In genomic region chr6:142942805-142943227, GRCh38 we compare ENCODE assay signal across 8 cellular contexts. TPM values are rescaled to one million over a fixed set of nuclear protein-coding genes. Genes with fewer than 3 reads are reported as not detected.
A peak's percentile ranks its signal among the peaks of the same experiment; 100 is the strongest.
DNase-seq lines count a peak whose midpoint lies in the region; ATAC-seq and TF ChIP-seq lines count a peak whose summit lies in the region.

No MANE protein-coding gene starts in this region.

- 71 to 75% methylated on average over 3 of the region's 3 CpGs for WGBS in GM23248 (ENCODE audit: low coverage in 1 of 2, low lambda C conversion rate in 2 of 2, missing lambda C conversion rate in 2 of 2), 2 experiments

- DNase-seq in GM23248 (peak; percentile 62), fibroblast of pulmonary artery (ENCODE audit: low read depth) (peak; percentile 75), substantia nigra (lab: John Stamatoyannopoulos, UW) (no peak)
- DNase-seq in stimulated activated effector memory CD8-positive, alpha-beta T cell treated with anti-CD3 and anti-CD28 coated beads, Interleukin-12 subunit alpha, Interleukin-12 subunit beta, amount 100 ng/mL, for 72 hours (ENCODE audit: low spot score in 2 of 2) = no peak
- no peak for DNase-seq in activated CD4-positive, alpha-beta T cell treated with anti-CD3 and anti-CD28 coated beads for 1 hour

- H4K20me1 ChIP-seq in BLaER1 (peaks cover 9% of the 10 kb centered on the region; the same call in 1 of the 2 replicates), GM23248 (ENCODE audit: insufficient read depth) (peaks cover 5% of the 10 kb centered on the region; the same call in 1 of the 2 replicates)

- H3K9me3 ChIP-seq in BLaER1 = no peaks in the 10 kb centered on the region
- no peaks in the 10 kb centered on the region for H3K9me3 ChIP-seq in GM23248 (ENCODE audit: low read depth)

- H3K4me1 Mint-ChIP-seq in T-helper 1 cell treated with Interleukin-12 subunit alpha and Interleukin-12 subunit beta and Interleukin-4 antibody, amounts not matched to agents 30 μg/mL and 1 μg/mL, for 36 hours (ENCODE audit: low read depth) = peaks cover 56% of the 10 kb centered on the region
- peaks cover 65% of the 10 kb centered on the region for H3K4me1 Mint-ChIP-seq in stimulated activated effector memory CD8-positive, alpha-beta T cell treated with anti-CD3 and anti-CD28 coated beads, Interleukin-12 subunit alpha, Interleukin-12 subunit beta, amount 100 ng/mL, for 72 hours

- peak; percentile 43 for TF ChIP-seq CTCF in fibroblast of pulmonary artery (IDR thresholded peaks at IDR 0.05; ENCODE audit: low read length, missing control alignments)

- H3K4me1 ChIP-seq in BLaER1 (peaks cover 63% of the 10 kb centered on the region), GM23248 (ENCODE audit: insufficient read depth) (peaks cover 58% of the 10 kb centered on the region)

- peak overlapping the region; percentile 100 for H3K27ac Mint-ChIP-seq in T-helper 1 cell treated with Interleukin-12 subunit alpha and Interleukin-12 subunit beta and Interleukin-4 antibody, amounts not matched to agents 30 μg/mL and 1 μg/mL, for 36 hours
- H3K27ac Mint-ChIP-seq in stimulated activated effector memory CD8-positive, alpha-beta T cell treated with anti-CD3 and anti-CD28 coated beads, Interleukin-12 subunit alpha, Interleukin-12 subunit beta, amount 100 ng/mL, for 72 hours = peak overlapping the region; percentile 99

- no peaks in the 10 kb centered on the region for H3K27me3 Mint-ChIP-seq in T-helper 1 cell treated with Interleukin-12 subunit alpha and Interleukin-12 subunit beta and Interleukin-4 antibody, amounts not matched to agents 30 μg/mL and 1 μg/mL, for 36 hours (ENCODE audit: low read depth)

- H3K27me3 ChIP-seq in BLaER1 (no peaks in the 10 kb centered on the region), GM23248 (replicated peaks; ENCODE audit: insufficient read depth) (no peaks in the 10 kb centered on the region)

- ATAC-seq in stimulated activated effector memory CD8-positive, alpha-beta T cell treated with anti-CD3 and anti-CD28 coated beads, Interleukin-12 subunit alpha, Interleukin-12 subunit beta, amount 100 ng/mL, for 72 hours = no peak
- ATAC-seq in GM18505 (IDR thresholded peaks at IDR 0.05; ENCODE audit: unreplicated experiment) = no peak

- H3K9me2 ChIP-seq in GM23248 (ENCODE audit: insufficient read depth) = no peaks in the 10 kb centered on the region

- H2AFZ ChIP-seq in GM23248 = no peak overlapping the region

- H3K4me2 ChIP-seq in BLaER1 = peak overlapping the region; percentile 87
- H3K4me2 ChIP-seq in GM23248 (ENCODE audit: unreplicated experiment) = peak overlapping the region; percentile 96

- H3K9ac ChIP-seq in BLaER1 (peak overlapping the region; percentile 97; the same call in 1 of the 2 replicates), GM23248 (peak overlapping the region; percentile 99)

- 0 out of 2 replicates have a peak, but pooled peaks cover under 1% of the 10 kb centered on the region for H3K36me3 ChIP-seq in BLaER1
- H3K36me3 ChIP-seq in GM23248 (ENCODE audit: low read depth) = no peaks in the 10 kb centered on the region; the same call in 1 of the 2 replicates

- in situ Hi-C loops in GM23248 (cut with MboI) = loop anchor here (10.0 kb wide), 1 partner anchor 248 kb away; no protein-coding TSS in a partner anchor

- no peaks in the 10 kb centered on the region for H3K9me3 Mint-ChIP-seq in T-helper 1 cell treated with Interleukin-12 subunit alpha and Interleukin-12 subunit beta and Interleukin-4 antibody, amounts not matched to agents 30 μg/mL and 1 μg/mL, for 36 hours
- no peaks in the 10 kb centered on the region for H3K9me3 Mint-ChIP-seq in stimulated activated effector memory CD8-positive, alpha-beta T cell treated with anti-CD3 and anti-CD28 coated beads, Interleukin-12 subunit alpha, Interleukin-12 subunit beta, amount 100 ng/mL, for 72 hours

- H3K27ac ChIP-seq in BLaER1 = peak overlapping the region; percentile 99
- peak overlapping the region; percentile 97 for H3K27ac ChIP-seq in GM23248
- H3K27ac ChIP-seq in substantia nigra (ENCODE audit: low read depth, low read length, poor library complexity, severe bottlenecking) = no peak overlapping the region

- H3F3A ChIP-seq in GM23248 (ENCODE audit: insufficient read depth) = peaks cover 14% of the 10 kb centered on the region

- peaks cover 2% of the 10 kb centered on the region for H3K36me3 Mint-ChIP-seq in T-helper 1 cell treated with Interleukin-12 subunit alpha and Interleukin-12 subunit beta and Interleukin-4 antibody, amounts not matched to agents 30 μg/mL and 1 μg/mL, for 36 hours (ENCODE audit: low read depth)
- peaks cover 60% of the 10 kb centered on the region for H3K36me3 Mint-ChIP-seq in stimulated activated effector memory CD8-positive, alpha-beta T cell treated with anti-CD3 and anti-CD28 coated beads, Interleukin-12 subunit alpha, Interleukin-12 subunit beta, amount 100 ng/mL, for 72 hours

- no peak for TF ChIP-seq POLR2A in GM18505 (IDR thresholded peaks at IDR 0.05; ENCODE audit: borderline replicate concordance, extremely low read depth, insufficient read depth, insufficient read length)

- peaks cover 78% of the 10 kb centered on the region for H3K79me2 ChIP-seq in GM23248 (ENCODE audit: insufficient read depth)

- H3K4me3 Mint-ChIP-seq in T-helper 1 cell treated with Interleukin-12 subunit alpha and Interleukin-12 subunit beta and Interleukin-4 antibody, amounts not matched to agents 30 μg/mL and 1 μg/mL, for 36 hours = peak overlapping the region; percentile 99
- H3K4me3 Mint-ChIP-seq in stimulated activated effector memory CD8-positive, alpha-beta T cell treated with anti-CD3 and anti-CD28 coated beads, Interleukin-12 subunit alpha, Interleukin-12 subunit beta, amount 100 ng/mL, for 72 hours = peak overlapping the region; percentile 97

- H3K4me3 ChIP-seq in BLaER1 = peak overlapping the region; percentile 94
- H3K4me3 ChIP-seq in GM23248 = peak overlapping the region; percentile 94
- no peak overlapping the region for H3K4me3 ChIP-seq in fibroblast of pulmonary artery (replicated peaks; ENCODE audit: low read depth, low read length)

RNA-seq across cellular contexts. Expression of gene HIVEP2, which starts 2.2 kb away (rescaled TPM):
- total RNA-seq in GM23248 (2014; rRNA removed; shearing (Covaris generic)) = 15.0 and 21.0 TPM in 2 replicates
- 6.8 and 8.3 TPM in 2 replicates for polyA plus RNA-seq in GM23248 (2016; fragmentation: Nextera tagmentation; extraction: Ambion mirVana)

Comparison
In these comparisons a context has a peak if more than half of its experiments do, and no peak if none do; other contexts are left out.
1. DNase-seq: peak in GM23248 (single experiment) and fibroblast of pulmonary artery (single experiment); none in stimulated activated effector memory CD8-positive, alpha-beta T cell treated with anti-CD3 and anti-CD28 coated beads, Interleukin-12 subunit alpha, Interleukin-12 subunit beta, amount 100 ng/mL, for 72 hours (0 of 2), substantia nigra (0 of 49) and activated CD4-positive, alpha-beta T cell treated with anti-CD3 and anti-CD28 coated beads for 1 hour (single experiment).